Comparison of ENCODE assay signal across 8 cellular contexts in the genomic region with DNA sequence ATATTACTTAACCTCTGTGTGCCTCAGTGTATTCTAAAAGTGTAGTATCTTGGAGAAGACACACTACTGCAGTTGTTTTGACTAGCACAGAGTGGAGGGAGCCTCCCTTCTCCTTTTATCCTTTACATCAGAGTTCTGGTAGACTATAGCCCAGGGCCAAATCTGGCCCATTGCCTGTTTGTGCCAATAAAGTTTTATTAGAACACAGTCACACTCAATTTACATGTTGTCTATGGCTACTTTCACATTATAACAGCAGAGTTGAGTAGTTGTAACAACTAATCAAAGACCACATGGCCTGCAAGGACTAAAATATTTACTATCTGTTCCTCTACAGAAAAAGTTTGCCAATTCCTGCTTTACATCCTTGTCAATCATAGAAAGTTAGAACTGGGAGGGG. TPM values are rescaled to one million over a fixed set of nuclear protein-coding genes. Genes with fewer than 3 reads are reported as not detected.
"Had no signal": no experiment of that assay in that cellular context is flagged by ENCODE, and none has a peak within 500 bp of the region (broad histone marks: within the 10 kb centered on the region; RNA-seq: fewer than 3 reads in every experiment).

No MANE protein-coding gene starts in this region.

- DNase-seq: GDM1, GF-D8 had no signal

- FAIRE-seq: G401.6, GM12891, GM12892, GM18507, GM19239 had no signal

RNA-seq across cellular contexts. Expression of a gene that starts 27.7 kb away (rescaled TPM):
- total RNA-seq: G401 had no signal
